Comparison of ENCODE assay signal across 11 cellular contexts in genomic region chr12:50402270-50403000, GRCh38. TPM values are rescaled to one million over a fixed set of nuclear protein-coding genes. Genes with fewer than 3 reads are reported as not detected.
A peak's percentile ranks its signal among the peaks of the same experiment; 100 is the strongest.
DNase-seq lines count a peak whose midpoint lies in the region; ATAC-seq and TF ChIP-seq lines count a peak whose summit lies in the region.
"Had no signal": no experiment of that assay in that cellular context is flagged by ENCODE, and none has a peak within 500 bp of the region (broad histone marks: within the 10 kb centered on the region; RNA-seq: fewer than 3 reads in every experiment).

No MANE protein-coding gene starts in this region.

- 15 to 23% (median 19%) methylated on average over 7 of the region's 7 CpGs for WGBS in adrenal gland, 4 donors
- 26 to 28% methylated on average over 7 of the region's 7 CpGs for WGBS in thyroid gland, 2 donors

- TF ChIP-seq POLR2A in adrenal gland (IDR thresholded peaks at IDR 0.05), result peak in 1 of 2 donors; percentile 35
- no peak for TF ChIP-seq POLR2A in thyroid gland (IDR thresholded peaks at IDR 0.05)

- H3K36me3 Mint-ChIP-seq in activated T-cell treated with anti-CD3 and anti-CD28 coated beads, Interleukin-2, amount 50 U/mL, for 4 hours (ENCODE audit: insufficient read depth), result peaks cover 10% of the 10 kb centered on the region

- ATAC-seq in activated T-cell treated with anti-CD3 and anti-CD28 coated beads, Interleukin-2, amount 50 U/mL, for 4 hours, result no peak
- no peak for ATAC-seq in HG03097 (IDR thresholded peaks at IDR 0.05; ENCODE audit: low FRiP score, unreplicated experiment)

- intact Hi-C loops in adrenal gland (cut with DNase I) (no loop called here), thyroid gland (cut with DNase I) (no loop called here)

- no peak for TF ChIP-seq CTCF in adrenal gland (IDR thresholded peaks at IDR 0.05)
- TF ChIP-seq CTCF in thyroid gland (IDR thresholded peaks at IDR 0.05), result no peak

- H3K4me1 Mint-ChIP-seq in activated T-cell treated with anti-CD3 and anti-CD28 coated beads, Interleukin-2, amount 50 U/mL, for 4 hours (ENCODE audit: low read depth), result peaks cover 33% of the 10 kb centered on the region

- H3K36me3 ChIP-seq in adrenal gland (replicated peaks in 1 of 2) (no peaks in the 10 kb centered on the region), thyroid gland (no peaks in the 10 kb centered on the region)

- peak overlapping the region; percentile 96 for H3K4me3 Mint-ChIP-seq in activated T-cell treated with anti-CD3 and anti-CD28 coated beads, Interleukin-2, amount 50 U/mL, for 4 hours

- H3K4me1 ChIP-seq in adrenal gland (replicated peaks in 1 of 2), result peaks cover 12 to 30% of the 10 kb centered on the region in 2 donors
- H3K4me1 ChIP-seq in thyroid gland, result peaks cover 0 to 10% of the 10 kb centered on the region in 2 donors

- H3K27ac ChIP-seq in adrenal gland (peak overlapping the region; percentile 82 to 97 (median 91)), thyroid gland (peak overlapping the region; percentile 67 to 95 (median 94))

- DNase-seq in activated T-cell treated with anti-CD3 and anti-CD28 coated beads, Interleukin-2, amount 50 U/mL, for 4 hours, result no peak
- DNase-seq in activated T-cell treated with anti-CD3 and anti-CD28 coated beads, Interleukin-2, amount 50 U/mL, for 48 hours, result no peak
- DNase-seq in adrenal gland (peak in 1 of 7 donors; percentile 7), kidney tubule cell (ENCODE audit: low spot score) (peak; percentile 34), thyroid gland (no peak), superior temporal gyrus (ENCODE audit: extremely low spot score) (no peak)
- DNase-seq in NK-92 treated with Interleukin-12 subunit alpha and Interleukin-12 subunit beta, amount 100 ng/mL, for 24 hours (lab: John Stamatoyannopoulos, UW), result no peak
- DNase-seq: NCI-H2029 treated with DMSO at 0.1 percent for 48 hours had no signal

- H3K9me3 ChIP-seq in adrenal gland (replicated peaks in 1 of 3) (no peaks in the 10 kb centered on the region), thyroid gland (no peaks in the 10 kb centered on the region)

- H3K9me3 Mint-ChIP-seq in activated T-cell treated with anti-CD3 and anti-CD28 coated beads, Interleukin-2, amount 50 U/mL, for 4 hours, result peaks cover 4% of the 10 kb centered on the region

- H3K27me3 ChIP-seq in adrenal gland (no peaks in the 10 kb centered on the region), thyroid gland (no peaks in the 10 kb centered on the region)

- no peaks in the 10 kb centered on the region for H3K27me3 Mint-ChIP-seq in activated T-cell treated with anti-CD3 and anti-CD28 coated beads, Interleukin-2, amount 50 U/mL, for 4 hours (ENCODE audit: low read depth)

- H3K4me3 ChIP-seq in adrenal gland (peak overlapping the region; percentile 1 to 100 (median 74)), thyroid gland (replicated peaks in 1 of 3) (peak overlapping the region; percentile 31 to 70 (median 41))

RNA-seq across cellular contexts. Expression of gene LARP4, which starts 1.8 kb away (rescaled TPM):
- 100 to 1,000 TPM; 113 to 133 (median 127) TPM for total RNA-seq in activated T-cell treated with anti-CD3 and anti-CD28 coated beads, Interleukin-2, amount 50 U/mL, for 4 hours
- 100 to 1,000 TPM in 1 of 8 donors, 10 to 100 TPM in 7; 34.4 to 111 (median 57.1) TPM for total RNA-seq in adrenal gland
- polyA plus RNA-seq in adrenal gland, result 10 to 100 TPM in 2 of 3 donors, 1 to 10 TPM in 1; 9.4 to 88.3 (median 10.8) TPM
- total RNA-seq in thyroid gland, result 10 to 100 TPM; 42.5 to 77.3 (median 50.0) TPM

RNA-seq across cellular contexts. Expression of gene FAM186A, which starts 6.0 kb away (rescaled TPM):
- not detected for total RNA-seq in activated T-cell treated with anti-CD3 and anti-CD28 coated beads, Interleukin-2, amount 50 U/mL, for 4 hours
- not detected for total RNA-seq in adrenal gland
- polyA plus RNA-seq in adrenal gland, result under 1 TPM in 2 of 3 donors, not detected in 1; 0.03 to 0.08 TPM
- not detected for total RNA-seq in thyroid gland
- total RNA-seq: Daoy, lung had no signal
- polyA plus RNA-seq: lung had no signal
